Comparison of ENCODE assay signal across 8 cellular contexts in genomic region chr9:137053944-137054931, GRCh38. TPM values are rescaled to one million over a fixed set of nuclear protein-coding genes. Genes with fewer than 3 reads are reported as not detected.
DNase-seq lines count a peak whose midpoint lies in the region; ATAC-seq and TF ChIP-seq lines count a peak whose summit lies in the region.

Gene ENTPD2, minus strand, starts transcription at chr9:137054061. Its CDS starts 64 bp downstream, at chr9:137053997.

- TF ChIP-seq CTCF in lower leg skin (IDR thresholded peaks at IDR 0.05) (no peak), upper lobe of right lung (IDR thresholded peaks at IDR 0.05) (no peak)

- no peak within 1 kb of the TSS for H3K27ac Mint-ChIP-seq in activated naive CD8-positive, alpha-beta T cell treated with anti-CD3 and anti-CD28 coated beads, Interleukin-2, amount 10 ng/mL, durations not matched to agents 7 days and 5 days

- H3K9ac ChIP-seq in BLaER1 treated with 17β-estradiol and CSF1 and Interleukin-3, amounts not matched to agents 10 nM and 100 nM, result no peak within 1 kb of the TSS

- no peak for TF ChIP-seq POLR2A in lower leg skin (IDR thresholded peaks at IDR 0.05)
- no peak for TF ChIP-seq POLR2A in GM18505 (IDR thresholded peaks at IDR 0.05; ENCODE audit: borderline replicate concordance, extremely low read depth, insufficient read depth, insufficient read length)

- peak within 1 kb of the TSS in 4 of 10 experiments; percentile 23 to 32 (median 28); a peak in 2 of 20 replicates for H3K4me3 ChIP-seq in BLaER1 treated with 17β-estradiol and CSF1 and Interleukin-3, amounts not matched to agents 10 nM and 100 nM
- peak within 1 kb of the TSS; percentile 35 for H3K4me3 ChIP-seq in lower leg skin (ENCODE audit: low read depth, poor library complexity, severe bottlenecking)
- peak within 1 kb of the TSS; percentile 36 for H3K4me3 ChIP-seq in upper lobe of right lung
- no peak within 1 kb of the TSS for H3K4me3 ChIP-seq in MG63

- peak; percentile 22 for DNase-seq in NCI-H1105 treated with DMSO at 0.1 percent for 48 hours (lab: John Stamatoyannopoulos, UW)
- DNase-seq in activated naive CD8-positive, alpha-beta T cell treated with anti-CD3 and anti-CD28 coated beads, Interleukin-2, amount 10 ng/mL, durations not matched to agents 7 days and 5 days, result peak; percentile 70
- no peak for DNase-seq in lower leg skin (ENCODE audit: low spot score in 2 of 2)
- peak; percentile 85 for DNase-seq in upper lobe of right lung
- DNase-seq in MG63, result no peak

- H3K9me3 ChIP-seq in BLaER1 treated with 17β-estradiol and CSF1 and Interleukin-3, amounts not matched to agents 10 nM and 100 nM (replicated peaks in 1 of 11), result no peaks in the 10 kb centered on the region
- H3K9me3 ChIP-seq in upper lobe of right lung, result no peaks in the 10 kb centered on the region
- no peaks in the 10 kb centered on the region for H3K9me3 ChIP-seq in MG63

- H3K4me3 Mint-ChIP-seq in activated naive CD8-positive, alpha-beta T cell treated with anti-CD3 and anti-CD28 coated beads, Interleukin-2, amount 10 ng/mL, durations not matched to agents 7 days and 5 days, result no peak within 1 kb of the TSS

- ATAC-seq in activated naive CD8-positive, alpha-beta T cell treated with anti-CD3 and anti-CD28 coated beads, Interleukin-2, amount 10 ng/mL, durations not matched to agents 7 days and 5 days (ENCODE audit: low read depth), result peak; percentile 53
- peak; percentile 80 for ATAC-seq in upper lobe of right lung
- no peak for ATAC-seq in GM18505 (IDR thresholded peaks at IDR 0.05; ENCODE audit: unreplicated experiment)
- ATAC-seq in HG03460 (IDR thresholded peaks at IDR 0.05; ENCODE audit: unreplicated experiment), result no peak

- H3K27ac ChIP-seq in BLaER1 treated with 17β-estradiol and CSF1 and Interleukin-3, amounts not matched to agents 10 nM and 100 nM, result no peak within 1 kb of the TSS
- no peak within 1 kb of the TSS for H3K27ac ChIP-seq in upper lobe of right lung

- H3K4me1 Mint-ChIP-seq in activated naive CD8-positive, alpha-beta T cell treated with anti-CD3 and anti-CD28 coated beads, Interleukin-2, amount 10 ng/mL, durations not matched to agents 7 days and 5 days, result peaks cover 2% of the 10 kb centered on the region

- intact Hi-C loops in lower leg skin (cut with DNase I; ENCODE audit: low total_unique reads), result no loop called here
- intact Hi-C loops in upper lobe of right lung (cut with DNase I), result no loop called here

- H3K36me3 ChIP-seq in BLaER1 treated with 17β-estradiol and CSF1 and Interleukin-3, amounts not matched to agents 10 nM and 100 nM, result no peaks in the 10 kb centered on the region
- H3K36me3 ChIP-seq in upper lobe of right lung (no peaks in the 10 kb centered on the region), MG63 (no peaks in the 10 kb centered on the region)

- POLR2A ChIA-PET in activated naive CD8-positive, alpha-beta T cell treated with anti-CD3 and anti-CD28 coated beads, Interleukin-2, amount 10 ng/mL, durations not matched to agents 7 days and 5 days (lab: Charles Lee), result interaction anchor here (1.1 to 1.9 kb wide), 2 partner anchors 16 kb away, joined by 4 to 5 read pairs; partner anchors contain the start of gene SAPCD2

- peaks cover 0 to 67% (median 30%) of the 10 kb centered on the region in 11 experiments; a peak in 15 of 22 replicates for H4K20me1 ChIP-seq in BLaER1 treated with 17β-estradiol and CSF1 and Interleukin-3, amounts not matched to agents 10 nM and 100 nM

- WGBS in lower leg skin, 2 donors, result 40 to 41% methylated on average over 28 to 33 of the region's 90 CpGs

- peaks cover 22% of the 10 kb centered on the region for H3K27me3 Mint-ChIP-seq in activated naive CD8-positive, alpha-beta T cell treated with anti-CD3 and anti-CD28 coated beads, Interleukin-2, amount 10 ng/mL, durations not matched to agents 7 days and 5 days

- peaks cover 0 to 31% (median 23%) of the 10 kb centered on the region in 10 experiments; a peak in 19 of 20 replicates for H3K4me1 ChIP-seq in BLaER1 treated with 17β-estradiol and CSF1 and Interleukin-3, amounts not matched to agents 10 nM and 100 nM
- peaks cover 22% of the 10 kb centered on the region for H3K4me1 ChIP-seq in upper lobe of right lung

- H3K36me3 Mint-ChIP-seq in activated naive CD8-positive, alpha-beta T cell treated with anti-CD3 and anti-CD28 coated beads, Interleukin-2, amount 10 ng/mL, durations not matched to agents 7 days and 5 days, result no peaks in the 10 kb centered on the region

- peaks cover 66 to 80% (median 71%) of the 10 kb centered on the region in 11 experiments for H3K27me3 ChIP-seq in BLaER1 treated with 17β-estradiol and CSF1 and Interleukin-3, amounts not matched to agents 10 nM and 100 nM
- peaks cover 42% of the 10 kb centered on the region for H3K27me3 ChIP-seq in upper lobe of right lung
- H3K27me3 ChIP-seq in MG63, result no peaks in the 10 kb centered on the region; the same call in 1 of the 2 replicates

- H3K4me2 ChIP-seq in BLaER1 treated with 17β-estradiol and CSF1 and Interleukin-3, amounts not matched to agents 10 nM and 100 nM, result peak within 1 kb of the TSS; percentile 30 to 61 (median 39); a peak in 17 of 22 replicates

- H3K9me3 Mint-ChIP-seq in activated naive CD8-positive, alpha-beta T cell treated with anti-CD3 and anti-CD28 coated beads, Interleukin-2, amount 10 ng/mL, durations not matched to agents 7 days and 5 days, result no peaks in the 10 kb centered on the region

RNA-seq across cellular contexts. Expression of gene ENTPD2, which starts in this region (rescaled TPM):
- total RNA-seq in activated naive CD8-positive, alpha-beta T cell treated with anti-CD3 and anti-CD28 coated beads, Interleukin-2, amount 10 ng/mL, durations not matched to agents 7 days and 5 days, result not detected
- total RNA-seq in lower leg skin, result 10 to 100 TPM; 10.1 to 14.7 (median 12.1) TPM
- total RNA-seq in upper lobe of right lung, result 0.41 TPM
- total RNA-seq in MG63 (2014; rRNA removed; shearing (Covaris generic); ENCODE audit: low replicate concordance), result not detected in 2 replicates

Comparison
In these comparisons a context has a peak if more than half of its experiments do, and no peak if none do; other contexts are left out.
1. Peak in DNase-seq and ATAC-seq in activated naive CD8-positive, alpha-beta T cell treated with anti-CD3 and anti-CD28 coated beads, Interleukin-2, amount 10 ng/mL, durations not matched to agents 7 days and 5 days; RNA of the gene not detected or under 1 TPM.
2. Peak in DNase-seq, ATAC-seq and H3K4me3 ChIP-seq in upper lobe of right lung; RNA of the gene not detected or under 1 TPM.